In the genomic region with DNA sequence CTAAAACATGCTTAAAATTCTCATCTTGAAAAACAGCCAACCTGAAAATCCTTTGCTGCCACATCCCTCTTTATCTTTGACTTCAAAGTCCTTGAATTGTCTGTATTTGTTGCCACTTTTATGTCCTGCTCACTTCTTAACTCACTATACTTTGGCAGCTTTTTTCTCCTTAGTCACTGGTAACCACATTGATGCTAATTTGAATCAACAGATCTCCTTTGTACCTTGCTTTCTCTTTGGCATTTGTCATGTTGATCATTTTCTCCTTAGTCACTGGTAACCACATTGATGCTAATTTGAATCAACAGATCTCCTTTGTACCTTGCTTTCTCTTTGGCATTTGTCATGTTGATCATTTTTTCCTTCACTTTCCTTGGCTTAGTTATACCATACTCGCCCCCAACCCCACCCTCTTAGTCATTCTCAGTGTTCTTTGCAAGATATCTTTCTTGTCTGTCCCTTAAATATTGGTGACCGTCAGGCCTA, we compare ENCODE assay signal across 8 cellular contexts. TPM values are rescaled to one million over a fixed set of nuclear protein-coding genes. Genes with fewer than 3 reads are reported as not detected.
DNase-seq lines count a peak whose midpoint lies in the region; ATAC-seq lines count a peak whose summit lies in the region.
"Not testable (repeated sequence)": the region's sequence is repeated elsewhere in the genome, so short reads cannot be mapped to it uniquely, and the experiment has no call there.

No MANE protein-coding gene starts in this region.

- 13% methylated on average over 2 of the region's 2 CpGs for WGBS in HUES64

- not testable (repeated sequence) for H3K27me3 Mint-ChIP-seq in activated CD4-positive, alpha-beta T cell treated with anti-CD3 and anti-CD28 coated beads for 36 hours

- DNase-seq in ELR (ENCODE audit: low read depth): peak; percentile 45
- peak; percentile 70 for DNase-seq in activated CD4-positive, alpha-beta T cell treated with anti-CD3 and anti-CD28 coated beads for 36 hours
- DNase-seq in activated naive CD8-positive, alpha-beta T cell treated with anti-CD3 and anti-CD28 coated beads, Interleukin-2, amount 50 U/mL, for 16 hours (ENCODE audit: low read depth, low spot score): peak; percentile 14
- peak; percentile 18 to 51 for DNase-seq in stimulated activated CD4-positive, alpha-beta T cell treated with anti-CD3 and anti-CD28 coated beads, Interleukin-4, amount 100 ng/mL, for 4 hours

- POLR2A ChIA-PET in activated CD4-positive, alpha-beta T cell treated with anti-CD3 and anti-CD28 coated beads for 36 hours (lab: Charles Lee): interaction anchor here (0.7 to 0.9 kb wide), 3 partner anchors 31 to 276 kb away, joined by 5 to 8 read pairs (median 6); a partner anchor contains a TSS

- peak overlapping the region; percentile 27 for H3K4me3 ChIP-seq in HUES64 (ENCODE audit: low read length)
- H3K4me3 ChIP-seq in iPS-20b (ENCODE audit: low read length): peak overlapping the region; percentile 53

- H3K27ac ChIP-seq in HUES64 (ENCODE audit: low read depth, low read length) (peak overlapping the region; percentile 97), iPS-20b (ENCODE audit: low read length) (peak overlapping the region; percentile 96)

- H3K4me1 ChIP-seq in HUES64 (ENCODE audit: insufficient read depth, low read length) (peaks cover 47% of the 10 kb centered on the region), iPS-20b (ENCODE audit: insufficient read depth, low read length) (peaks cover 36% of the 10 kb centered on the region)

- H3K36me3 Mint-ChIP-seq in activated CD4-positive, alpha-beta T cell treated with anti-CD3 and anti-CD28 coated beads for 36 hours (ENCODE audit: low read depth): not testable (repeated sequence)

- peak overlapping the region; percentile 59 for H3K27ac Mint-ChIP-seq in activated CD4-positive, alpha-beta T cell treated with anti-CD3 and anti-CD28 coated beads for 36 hours

- peaks cover 49% of the 10 kb centered on the region for H3K4me1 Mint-ChIP-seq in activated CD4-positive, alpha-beta T cell treated with anti-CD3 and anti-CD28 coated beads for 36 hours

- peak overlapping the region; percentile 33 for H3K4me3 Mint-ChIP-seq in activated CD4-positive, alpha-beta T cell treated with anti-CD3 and anti-CD28 coated beads for 36 hours

- H3K9ac ChIP-seq in HUES64 (ENCODE audit: low read depth, low read length): peak overlapping the region; percentile 64
- peak overlapping the region; percentile 79 for H3K9ac ChIP-seq in iPS-20b (ENCODE audit: low read depth, low read length)

- CTCF ChIA-PET in activated CD4-positive, alpha-beta T cell treated with anti-CD3 and anti-CD28 coated beads for 36 hours (lab: Charles Lee): interaction anchor here (0.6 to 1.3 kb wide), 4 partner anchors 15 to 369 kb away, joined by 3 to 4 read pairs (median 4); no protein-coding TSS in a partner anchor

- H3K9me3 ChIP-seq in HUES64 (ENCODE audit: insufficient read depth, low read depth, low read length); iPS-20b (ENCODE audit: insufficient read depth, low read depth, low read length): not testable (repeated sequence)

- intact Hi-C loops in activated CD4-positive, alpha-beta T cell treated with anti-CD3 and anti-CD28 coated beads for 36 hours (cut with DNase I, micrococcal nuclease): loop anchor here (1.0 to 5.0 kb wide), 10 partner anchors 8 to 318 kb away; a partner anchor contains a TSS

- not testable (repeated sequence) for H3K9me3 Mint-ChIP-seq in activated CD4-positive, alpha-beta T cell treated with anti-CD3 and anti-CD28 coated beads for 36 hours (ENCODE audit: low read depth)

- not testable (repeated sequence) for H3K27me3 ChIP-seq in HUES64 (ENCODE audit: insufficient read depth, low read length); iPS-20b (ENCODE audit: insufficient read depth, low read length)

- ATAC-seq in GM21360 (IDR thresholded peaks at IDR 0.05; ENCODE audit: unreplicated experiment) (peak; percentile 42), HG02885 (IDR thresholded peaks at IDR 0.05; ENCODE audit: poor library complexity, unreplicated experiment) (peak; percentile 50)
- ATAC-seq in activated CD4-positive, alpha-beta T cell treated with anti-CD3 and anti-CD28 coated beads for 36 hours: peak; percentile 92

- not testable (repeated sequence) for H3K36me3 ChIP-seq in HUES64 (ENCODE audit: insufficient read depth, low read length); iPS-20b (ENCODE audit: insufficient read depth, low read depth, low read length)

RNA-seq across cellular contexts. Expression of a gene that starts 8.6 kb away (rescaled TPM):
- polyA plus RNA-seq in HUES64 (2013, experiment 1 of 2): 20.7 TPM
- 21.2 TPM for polyA plus RNA-seq in HUES64 (2013, experiment 2 of 2)
- total RNA-seq in activated CD4-positive, alpha-beta T cell treated with anti-CD3 and anti-CD28 coated beads for 36 hours: 10 to 100 TPM; 23.5 to 31.1 TPM

Comparison
In these comparisons a context has a peak if more than half of its experiments do, and no peak if none do; other contexts are left out.
1. Peak in every context shown above with its lines: DNase-seq, ATAC-seq, H3K4me3 ChIP-seq and H3K27ac ChIP-seq.
2. DNase-seq: peak in every context shown above with its lines; median percentile 70 in activated CD4-positive, alpha-beta T cell treated with anti-CD3 and anti-CD28 coated beads for 36 hours; 45 in ELR; 34 in stimulated activated CD4-positive, alpha-beta T cell treated with anti-CD3 and anti-CD28 coated beads, Interleukin-4, amount 100 ng/mL, for 4 hours; 14 in activated naive CD8-positive, alpha-beta T cell treated with anti-CD3 and anti-CD28 coated beads, Interleukin-2, amount 50 U/mL, for 16 hours.
3. ATAC-seq: peak in every context shown above with its lines; median percentile 92 in activated CD4-positive, alpha-beta T cell treated with anti-CD3 and anti-CD28 coated beads for 36 hours; 50 in HG02885; 42 in GM21360.